Comparison of ENCODE assay signal across 17 cellular contexts in genomic region chr4:20520901-20521300, GRCh38.
DNase-seq lines count a peak whose midpoint lies in the region; ATAC-seq, FAIRE-seq and TF ChIP-seq lines count a peak whose summit lies in the region.
"Had no signal": no experiment of that assay in that cellular context is flagged by ENCODE, and none has a peak within 500 bp of the region (broad histone marks: within the 10 kb centered on the region; RNA-seq: fewer than 3 reads in every experiment).

No MANE protein-coding gene starts in this region.

- FAIRE-seq in endothelial cell of umbilical vein (lab: Jason Lieb, UNC): peak; percentile 31
- FAIRE-seq: endometrium had no signal

- TF ChIP-seq POLR2A in endothelial cell of umbilical vein (IDR thresholded peaks at IDR 0.05; ENCODE audit: low read depth, low read length): no peak

- no peak overlapping the region for H3K23ac ChIP-seq in mesendoderm (ENCODE audit: low read length)

- H3K4me2 ChIP-seq in PC-3 (ENCODE audit: low read length) (0 out of 2 replicates have a peak overlapping the region, but pooled peaks have one; percentile 7), endothelial cell of umbilical vein (ENCODE audit: insufficient read depth, low read length) (no peak overlapping the region), mesendoderm (ENCODE audit: low read length) (no peak overlapping the region)

- H3K27ac ChIP-seq in PC-3 (ENCODE audit: low read length): no peak overlapping the region
- H3K27ac ChIP-seq in endothelial cell of umbilical vein (ENCODE audit: insufficient read depth, low read depth, low read length): no peak overlapping the region
- H3K27ac ChIP-seq in mesendoderm (ENCODE audit: low read depth, low read length): no peak overlapping the region
- H3K27ac ChIP-seq: body of pancreas, Peyer's patch had no signal

- dilution Hi-C loops in endothelial cell of umbilical vein (cut with MboI; ENCODE audit: extremely low pct_ligation_motif_present, low sequenced_read_pairs): no loop called here

- no peak overlapping the region for H3K4me3 ChIP-seq in PC-3 (ENCODE audit: low read length)
- H3K4me3 ChIP-seq in endothelial cell of umbilical vein (replicated peaks in 1 of 3; ENCODE audit: insufficient read depth in 1 of 3, low read depth in 1 of 3, low read length in 3 of 3): no peak overlapping the region
- H3K4me3 ChIP-seq in mesendoderm (ENCODE audit: low read length): no peak overlapping the region
- H3K4me3 ChIP-seq: body of pancreas, Peyer's patch had no signal

- no peak overlapping the region for H2AFZ ChIP-seq in PC-3 (ENCODE audit: low read length)
- H2AFZ ChIP-seq in endothelial cell of umbilical vein (ENCODE audit: low read depth, low read length): no peak overlapping the region

- intact Hi-C loops in PC-3 (cut with micrococcal nuclease) (no loop called here), endothelial cell of umbilical vein (cut with micrococcal nuclease) (no loop called here)

- DNase-seq in Daoy (ENCODE audit: low read depth) (peak; percentile 59), PC-3 (peak; percentile 54), endothelial cell of umbilical vein (ENCODE audit: low read depth, low spot score) (peak; percentile 41), mesendoderm (peak; percentile 55), NCI-H187 treated with DMSO at 0.1 percent for 48 hours (lab: John Stamatoyannopoulos, UW) (no peak), DMS114 treated with DMSO at 0.1 percent for 48 hours (lab: John Stamatoyannopoulos, UW; ENCODE audit: unreplicated experiment) (no peak)
- DNase-seq: activated CD4-positive, alpha-beta T cell treated with anti-CD3 and anti-CD28 coated beads, Interleukin-2, amount 50 U/mL, for 4 hours; body of pancreas; DND-41; NCI-H1105 treated with DMSO at 0.1 percent for 48 hours; NCI-H524; Peyer's patch; posterior cingulate gyrus had no signal

- no peaks in the 10 kb centered on the region for H3F3A ChIP-seq in PC-3 (ENCODE audit: low read length, unreplicated experiment)

- POLR2A ChIA-PET in PC-3 (lab: Charles Lee; ENCODE audit: unreplicated experiment) (no interaction called here), endothelial cell of umbilical vein (lab: Charles Lee) (no interaction called here)

- H3K18ac ChIP-seq in mesendoderm (ENCODE audit: low read length): no peak overlapping the region

- no peaks in the 10 kb centered on the region for H3K9me1 ChIP-seq in endothelial cell of umbilical vein (replicated peaks; ENCODE audit: control insufficient read depth, extremely low read depth, insufficient read depth, low read length)

- H4K20me1 ChIP-seq in PC-3 (ENCODE audit: low read length): no peaks in the 10 kb centered on the region
- no peaks in the 10 kb centered on the region for H4K20me1 ChIP-seq in endothelial cell of umbilical vein (replicated peaks; ENCODE audit: control insufficient read depth, extremely low read depth, insufficient read depth, low read length)

- H3K27me3 ChIP-seq in PC-3 (ENCODE audit: low read length) (no peaks in the 10 kb centered on the region), endothelial cell of umbilical vein (ENCODE audit: control insufficient read depth in 2 of 2, insufficient read depth in 2 of 2, low read length in 2 of 2) (no peaks in the 10 kb centered on the region), mesendoderm (ENCODE audit: insufficient read depth, low read length, poor library complexity) (no peaks in the 10 kb centered on the region)
- H3K27me3 ChIP-seq: body of pancreas, Peyer's patch had no signal

- WGBS in mesendoderm (ENCODE audit: extremely low coverage, insufficient coverage, low lambda C conversion rate): no CpG with 5 or more reads among the region's 1 CpG

- no peaks in the 10 kb centered on the region for H3K9me2 ChIP-seq in PC-3 (replicated peaks; ENCODE audit: low read length)

- H3K36me3 ChIP-seq in PC-3 (ENCODE audit: low read depth, low read length) (no peaks in the 10 kb centered on the region), endothelial cell of umbilical vein (ENCODE audit: control insufficient read depth in 2 of 2, extremely low read depth in 1 of 2, insufficient read depth in 2 of 2, low read length in 2 of 2) (no peaks in the 10 kb centered on the region), mesendoderm (ENCODE audit: control insufficient read depth, insufficient read depth, low read length) (no peaks in the 10 kb centered on the region)
- H3K36me3 ChIP-seq: Peyer's patch had no signal

- H3K79me1 ChIP-seq in mesendoderm (ENCODE audit: low read length): no peaks in the 10 kb centered on the region

- H3K9ac ChIP-seq in PC-3 (ENCODE audit: low read length) (no peak overlapping the region), endothelial cell of umbilical vein (replicated peaks; ENCODE audit: extremely low read depth, insufficient read depth, low read length) (no peak overlapping the region), mesendoderm (ENCODE audit: low read length) (no peak overlapping the region)

- no peak overlapping the region for H2BK15ac ChIP-seq in mesendoderm (replicated peaks; ENCODE audit: low read depth)

- H3K56ac ChIP-seq in mesendoderm (ENCODE audit: low read length): no peak overlapping the region

- no peak overlapping the region for H4K5ac ChIP-seq in mesendoderm (ENCODE audit: low read length)

- H4K8ac ChIP-seq in mesendoderm (ENCODE audit: low read depth, low read length): no peak overlapping the region

- no peak overlapping the region for H3K4ac ChIP-seq in mesendoderm (ENCODE audit: low read depth, low read length)

- CTCF ChIA-PET in PC-3 (lab: Charles Lee) (no interaction called here), endothelial cell of umbilical vein (lab: Charles Lee) (interaction anchor here (0.9 to 1.0 kb wide), 3 partner anchors 8 to 24 kb away, joined by 3 read pairs; no protein-coding TSS in a partner anchor)

- no peaks in the 10 kb centered on the region for H3K9me3 ChIP-seq in PC-3 (ENCODE audit: low read length)
- no peaks in the 10 kb centered on the region for H3K9me3 ChIP-seq in endothelial cell of umbilical vein (replicated peaks; ENCODE audit: control insufficient read depth, insufficient read depth, low read length)
- H3K9me3 ChIP-seq: body of pancreas, Peyer's patch had no signal

- no peaks in the 10 kb centered on the region for H3K79me2 ChIP-seq in PC-3 (ENCODE audit: low read length)
- no peaks in the 10 kb centered on the region for H3K79me2 ChIP-seq in endothelial cell of umbilical vein (ENCODE audit: control insufficient read depth, insufficient read depth, low read length)
- no peaks in the 10 kb centered on the region for H3K79me2 ChIP-seq in mesendoderm (ENCODE audit: control insufficient read depth, insufficient read depth, low read length)

- TF ChIP-seq CTCF in PC-3 (conservative IDR thresholded peaks at IDR 0.05; ENCODE audit: low read depth, low read length): no peak
- TF ChIP-seq CTCF in endothelial cell of umbilical vein (IDR thresholded peaks at IDR 0.05; ENCODE audit: extremely low read depth in 1 of 2, insufficient read depth in 1 of 2, low read depth in 1 of 2, low read length in 2 of 2): no peak

- ATAC-seq in PC-3: peak; percentile 99
- ATAC-seq in esophagus mucosa: no peak
- ATAC-seq in GM21529 (IDR thresholded peaks at IDR 0.05; ENCODE audit: unreplicated experiment): no peak
- ATAC-seq: body of pancreas; stimulated activated effector memory CD8-positive, alpha-beta T cell treated with anti-CD3 and anti-CD28 coated beads, Interleukin-12 subunit alpha, Interleukin-12 subunit beta, amount 100 ng/mL, for 72 hours had no signal

- no peak overlapping the region for H2BK5ac ChIP-seq in mesendoderm (ENCODE audit: low read length)

- H2AK5ac ChIP-seq in mesendoderm (ENCODE audit: low read length): no peak overlapping the region

- H2BK120ac ChIP-seq in mesendoderm (ENCODE audit: low read depth, low read length): no peak overlapping the region

- BruUV-seq in PC-3 (replicated peaks; lab: Mats Ljungman, UMichigan) (no TSS peak), endothelial cell of umbilical vein (replicated peaks; lab: Mats Ljungman, UMichigan) (no TSS peak)

- H3K4me1 ChIP-seq in PC-3 (ENCODE audit: insufficient read depth, low read length) (peaks cover 6% of the 10 kb centered on the region), endothelial cell of umbilical vein (ENCODE audit: control insufficient read depth, extremely low read depth, insufficient read depth, low read length) (no peaks in the 10 kb centered on the region), mesendoderm (ENCODE audit: control insufficient read depth, low read depth, low read length) (no peaks in the 10 kb centered on the region)
- H3K4me1 ChIP-seq: body of pancreas, Peyer's patch had no signal

TF ChIP-seq in endothelial cell of umbilical vein, 7 proteins besides CTCF, POLR2A, EP300 and RAD21:
- TF ChIP-seq FOS (IDR thresholded peaks at IDR 0.05; ENCODE audit: borderline replicate concordance, insufficient read depth, low read length) (peak; percentile 86), POLR2AphosphoS5 (IDR thresholded peaks at IDR 0.05; ENCODE audit: insufficient read depth, low read depth, low read length) (no peak), GATA2 (IDR thresholded peaks at IDR 0.05; ENCODE audit: insufficient read depth, insufficient read length, low read depth, low read length) (peak; percentile 39), JUN (IDR thresholded peaks at IDR 0.05; ENCODE audit: borderline replicate concordance, insufficient read depth, insufficient read length, low read depth) (peak; percentile 60), MYC (IDR thresholded peaks at IDR 0.05; ENCODE audit: low read depth, low read length) (no peak), EZH2 (IDR thresholded peaks at IDR 0.05; ENCODE audit: borderline replicate concordance, low read depth, low read length, severe bottlenecking) (no peak), MAX (IDR thresholded peaks at IDR 0.05; ENCODE audit: insufficient read depth, insufficient read length) (no peak)
TF ChIP-seq in endothelial cell of umbilical vein: peak in this region for 3.

Comparison
In these comparisons a context has a peak if more than half of its experiments do, and no peak if none do; other contexts are left out.
1. DNase-seq: peak in Daoy (single experiment), PC-3 (single experiment), endothelial cell of umbilical vein (single experiment) and mesendoderm (single experiment); none in NCI-H187 treated with DMSO at 0.1 percent for 48 hours (single experiment) and DMS114 treated with DMSO at 0.1 percent for 48 hours (single experiment).